In genomic region chr4:119124314-119124713, GRCh38 we compare ENCODE assay signal across 21 cellular contexts. TPM values are rescaled to one million over a fixed set of nuclear protein-coding genes. Genes with fewer than 3 reads are reported as not detected.
DNase-seq lines count a peak whose midpoint lies in the region; FAIRE-seq and TF ChIP-seq lines count a peak whose summit lies in the region.
"Had no signal": no experiment of that assay in that cellular context is flagged by ENCODE, and none has a peak within 500 bp of the region (broad histone marks: within the 10 kb centered on the region; RNA-seq: fewer than 3 reads in every experiment).

No MANE protein-coding gene starts in this region.

- dilution Hi-C loops in keratinocyte (cut with MboI; ENCODE audit: extremely low pct_ligation_motif_present, low sequenced_read_pairs), result no loop called here

- no peak for FAIRE-seq in keratinocyte (lab: Jason Lieb, UNC)
- FAIRE-seq: colon, G401.6 had no signal

- no peak overlapping the region for H3K9ac ChIP-seq in Loucy (ENCODE audit: low read depth, low read length, poor library complexity, severe bottlenecking)
- peak overlapping the region; percentile 65 for H3K9ac ChIP-seq in adipocyte (ENCODE audit: low read length)
- no peak overlapping the region for H3K9ac ChIP-seq in keratinocyte (ENCODE audit: control insufficient read depth, extremely low read depth, insufficient read depth, low read length)

- H3K27ac Mint-ChIP-seq in Calu3 (ENCODE audit: unreplicated experiment) (peak overlapping the region; percentile 17), immature natural killer cell (no peak overlapping the region)
- H3K27ac Mint-ChIP-seq: activated T-cell treated with anti-CD3 and anti-CD28 coated beads, Interleukin-2, amount 50 U/mL, for 24 hours; memory B cell had no signal

- CTCF ChIA-PET in Calu3 (lab: Charles Lee), result interaction anchor here (0.9 kb wide), 1 partner anchor 22 kb away, joined by 5 read pairs; no protein-coding TSS in a partner anchor

- H3K4me3 Mint-ChIP-seq in Calu3 (ENCODE audit: low read depth, unreplicated experiment), result no peak overlapping the region
- H3K4me3 Mint-ChIP-seq in immature natural killer cell, result no peak overlapping the region
- H3K4me3 Mint-ChIP-seq: activated T-cell treated with anti-CD3 and anti-CD28 coated beads, Interleukin-2, amount 50 U/mL, for 24 hours; memory B cell had no signal

- H2AFZ ChIP-seq in Loucy (ENCODE audit: low read length), result no peak overlapping the region
- H2AFZ ChIP-seq in keratinocyte (ENCODE audit: control insufficient read depth, low read length), result peak overlapping the region; percentile 2
- H2AFZ ChIP-seq: PC-9 had no signal

- H4K20me1 ChIP-seq in Loucy (ENCODE audit: insufficient read depth, low read length, poor library complexity, severe bottlenecking) (no peaks in the 10 kb centered on the region), keratinocyte (ENCODE audit: control insufficient read depth, extremely low read depth, insufficient read depth, low read length) (no peaks in the 10 kb centered on the region)

- H3F3A ChIP-seq in Loucy (ENCODE audit: low read depth), result no peaks in the 10 kb centered on the region

- DNase-seq in Calu3 (no peak), adipocyte (ENCODE audit: low read depth) (peak; percentile 77), keratinocyte (ENCODE audit: low read depth, low spot score) (no peak), erythroblast (lab: John Stamatoyannopoulos, UW) (no peak), immature natural killer cell (no peak), foreskin melanocyte (no peak)
- DNase-seq in stimulated activated naive CD4-positive, alpha-beta T cell treated with Interleukin-2 at 50 U/mL for 16 hours (lab: John Stamatoyannopoulos, UW), result no peak
- DNase-seq: activated T-cell treated with anti-CD3 and anti-CD28 coated beads, Interleukin-2, amount 50 U/mL, for 24 hours; adrenal gland; CD4-positive, alpha-beta memory T cell; MV-4-11; NCI-H2227 treated with DMSO at 0.1 percent for 48 hours; stimulated activated CD4-positive, alpha-beta T cell treated with anti-CD3 and anti-CD28 coated beads, Interleukin-4, amount 100 ng/mL, for 24 hours; trophoblast cell had no signal

- H3K79me2 ChIP-seq in Loucy (ENCODE audit: insufficient read depth, low read length) (no peaks in the 10 kb centered on the region), keratinocyte (ENCODE audit: control insufficient read depth, insufficient read depth, low read length) (no peaks in the 10 kb centered on the region)

- BruUV-seq in Calu3 (replicated peaks; lab: Mats Ljungman, UMichigan), result no TSS peak

- intact Hi-C loops in Calu3 (cut with micrococcal nuclease; ENCODE audit: unreplicated experiment), result no loop called here

- H3K9me3 ChIP-seq in Loucy (ENCODE audit: insufficient read depth, low read depth, low read length), result no peaks in the 10 kb centered on the region
- H3K9me3 ChIP-seq in adipocyte (ENCODE audit: control insufficient read depth, low read length), result no peaks in the 10 kb centered on the region
- H3K9me3 ChIP-seq in keratinocyte (ENCODE audit: control insufficient read depth, low read depth, low read length), result no peaks in the 10 kb centered on the region
- H3K9me3 ChIP-seq: adrenal gland, neutrophil had no signal

- H3K4me3 ChIP-seq in Loucy (ENCODE audit: low read length, poor library complexity, severe bottlenecking) (peak overlapping the region; percentile 16), adipocyte (ENCODE audit: low read length) (no peak overlapping the region), keratinocyte (ENCODE audit: control insufficient read depth in 2 of 3, extremely low read depth in 1 of 3, insufficient read depth in 2 of 3, low read depth in 1 of 3, low read length in 3 of 3) (no peak overlapping the region)
- H3K4me3 ChIP-seq: adrenal gland, PC-9 had no signal

- TF ChIP-seq POLR2A in erythroblast (IDR thresholded peaks at IDR 0.05; ENCODE audit: low read length), result no peak

- TF ChIP-seq CTCF in Calu3 (IDR thresholded peaks at IDR 0.05; ENCODE audit: unreplicated experiment) (no peak), Loucy (conservative IDR thresholded peaks at IDR 0.05; ENCODE audit: low read length) (no peak), keratinocyte (optimal IDR thresholded peaks at IDR 0.05 in 1 of 3, IDR thresholded peaks at IDR 0.05 in 1 of 3, conservative IDR thresholded peaks at IDR 0.05 in 1 of 3; ENCODE audit: extremely low read depth in 1 of 3, insufficient read depth in 2 of 3, low read length in 3 of 3) (no peak)

- H3K4me1 ChIP-seq in Loucy (ENCODE audit: insufficient read depth, low read length, poor library complexity, severe bottlenecking) (peaks cover 15% of the 10 kb centered on the region), adipocyte (ENCODE audit: control insufficient read depth, insufficient read depth, low read length) (peaks cover 45% of the 10 kb centered on the region), keratinocyte (ENCODE audit: control insufficient read depth, extremely low read depth, insufficient read depth, low read length) (no peaks in the 10 kb centered on the region)
- H3K4me1 ChIP-seq: adrenal gland had no signal

- no peaks in the 10 kb centered on the region for H3K9me1 ChIP-seq in keratinocyte (ENCODE audit: control insufficient read depth, extremely low read depth, insufficient read depth, low read length)

- no peaks in the 10 kb centered on the region for H3K9me2 ChIP-seq in Loucy (replicated peaks; ENCODE audit: low read depth, low read length)

- H3K36me3 ChIP-seq in Loucy (ENCODE audit: insufficient read depth, low read length) (no peaks in the 10 kb centered on the region), adipocyte (ENCODE audit: control insufficient read depth, insufficient read depth, low read length, severe bottlenecking) (no peaks in the 10 kb centered on the region), keratinocyte (ENCODE audit: control insufficient read depth in 2 of 2, extremely low read depth in 1 of 2, insufficient read depth in 2 of 2, low read length in 2 of 2) (no peaks in the 10 kb centered on the region)
- H3K36me3 ChIP-seq: adrenal gland, neutrophil had no signal

- H3K4me1 Mint-ChIP-seq in Calu3 (ENCODE audit: low read depth, unreplicated experiment), result peaks cover 10% of the 10 kb centered on the region
- no peaks in the 10 kb centered on the region for H3K4me1 Mint-ChIP-seq in immature natural killer cell
- H3K4me1 Mint-ChIP-seq: memory B cell had no signal

- H3K4me2 ChIP-seq in Loucy (ENCODE audit: low read depth, low read length, poor library complexity, severe bottlenecking) (peak overlapping the region; percentile 41), keratinocyte (ENCODE audit: control insufficient read depth, extremely low read depth, insufficient read depth, low read depth, low read length) (no peak overlapping the region)
- H3K4me2 ChIP-seq: PC-9 had no signal

- no peak overlapping the region for H3K27ac ChIP-seq in keratinocyte (ENCODE audit: control insufficient read depth, insufficient read depth, low read length)
- H3K27ac ChIP-seq: adrenal gland, neutrophil, PC-9 had no signal

- H3K36me3 Mint-ChIP-seq in Calu3 (ENCODE audit: insufficient read depth, unreplicated experiment), result no peaks in the 10 kb centered on the region
- no peaks in the 10 kb centered on the region for H3K36me3 Mint-ChIP-seq in immature natural killer cell
- H3K36me3 Mint-ChIP-seq: CD4-positive, alpha-beta memory T cell; memory B cell had no signal

- H3K27me3 Mint-ChIP-seq in Calu3 (ENCODE audit: unreplicated experiment) (no peaks in the 10 kb centered on the region), immature natural killer cell (ENCODE audit: low read depth in 3 of 3) (peaks cover 0 to 11% (median 3%) of the 10 kb centered on the region in 3 donors)
- H3K27me3 Mint-ChIP-seq: activated T-cell treated with anti-CD3 and anti-CD28 coated beads, Interleukin-2, amount 50 U/mL, for 24 hours; CD4-positive, alpha-beta memory T cell; memory B cell had no signal

- H3K27me3 ChIP-seq in Loucy (ENCODE audit: insufficient read depth, low read length, poor library complexity, severe bottlenecking) (no peaks in the 10 kb centered on the region), adipocyte (replicated peaks; ENCODE audit: control insufficient read depth, insufficient read depth, low read length) (no peaks in the 10 kb centered on the region), keratinocyte (ENCODE audit: control insufficient read depth, extremely low read depth, insufficient read depth, low read length) (no peaks in the 10 kb centered on the region)
- H3K27me3 ChIP-seq: adrenal gland, neutrophil had no signal

- no peaks in the 10 kb centered on the region for H3K9me3 Mint-ChIP-seq in Calu3 (ENCODE audit: low read depth, unreplicated experiment)
- no peaks in the 10 kb centered on the region for H3K9me3 Mint-ChIP-seq in immature natural killer cell
- H3K9me3 Mint-ChIP-seq: activated T-cell treated with anti-CD3 and anti-CD28 coated beads, Interleukin-2, amount 50 U/mL, for 24 hours; CD4-positive, alpha-beta memory T cell; memory B cell had no signal

RNA-seq across cellular contexts. Expression of gene MYOZ2, which starts 11.3 kb away (rescaled TPM):
- total RNA-seq in Calu3 (2022), result not detected in 2 replicates
- polyA plus RNA-seq in keratinocyte, result not detected in 3 replicates
- not detected for polyA plus RNA-seq in keratinocyte (2011; ENCODE audit: low read depth)
- polyA plus RNA-seq in keratinocyte (2011; cell fraction: cytosol; rRNA removed), result not detected in 2 replicates
- not detected in 2 replicates for polyA plus RNA-seq in keratinocyte (2011; cell fraction: nucleus; rRNA removed)
- not detected in 2 replicates for polyA plus RNA-seq in keratinocyte (2012; ENCODE audit: low replicate concordance)
- not detected in 3 replicates for polyA minus RNA-seq in keratinocyte
- not detected for polyA minus RNA-seq in keratinocyte (2011; cell fraction: cytosol; rRNA and poly(A)+ RNA removed)
- not detected in 2 replicates for polyA minus RNA-seq in keratinocyte (2011; cell fraction: nucleus; rRNA and poly(A)+ RNA removed)
- polyA plus RNA-seq in immature natural killer cell, result not detected
- total RNA-seq: CD4-positive, alpha-beta memory T cell; esophagus mucosa; PC-9 had no signal
- polyA plus RNA-seq: CD4-positive, alpha-beta memory T cell had no signal
